ENCODE assay signal across 2 cellular contexts in the genomic region with DNA sequence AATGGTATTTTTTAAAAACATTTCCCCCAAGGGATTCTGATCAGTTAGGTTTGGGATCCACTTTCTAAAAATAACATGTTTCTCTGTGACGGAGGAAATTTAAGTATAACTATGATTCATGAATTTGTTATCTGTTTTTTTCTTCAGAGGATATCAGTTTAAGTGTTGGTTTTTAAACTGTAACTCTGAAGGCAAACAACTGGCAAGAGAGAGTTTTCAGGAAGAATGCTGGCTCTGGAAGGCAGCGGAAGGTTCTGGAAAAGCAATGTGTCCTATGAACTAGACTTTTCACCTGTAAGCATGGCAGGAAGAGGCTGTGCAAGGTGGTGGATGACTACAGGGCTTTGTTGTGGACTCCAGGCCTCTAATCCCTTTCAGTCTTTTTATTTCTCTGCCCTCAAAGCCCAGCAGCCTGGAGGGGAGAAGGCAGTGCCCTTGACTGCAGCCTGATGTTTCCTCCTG.
TF ChIP-seq lines count a peak whose summit lies in the region.

No MANE protein-coding gene starts in this region.

TF ChIP-seq in liver, 16 proteins besides CTCF, POLR2A, EP300 and RAD21:
- TF ChIP-seq REST (IDR thresholded peaks at IDR 0.05) = no peak
- TF ChIP-seq EGR1 (IDR thresholded peaks at IDR 0.05; ENCODE audit: low read depth in 2 of 2) = no peak
- peak in 1 of 2 donors; percentile 45 for TF ChIP-seq HNF4A (conservative IDR thresholded peaks at IDR 0.05)
- peak; percentile 43 for TF ChIP-seq YY1 (IDR thresholded peaks at IDR 0.05)
- TF ChIP-seq, protein P1, sequence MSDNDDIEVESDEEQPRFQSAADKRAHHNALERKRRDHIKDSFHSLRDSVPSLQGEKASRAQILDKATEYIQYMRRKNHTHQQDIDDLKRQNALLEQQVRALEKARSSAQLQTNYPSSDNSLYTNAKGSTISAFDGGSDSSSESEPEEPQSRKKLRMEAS (IDR thresholded peaks at IDR 0.05) = peak; percentile 67
- no peak for TF ChIP-seq RXRA (IDR thresholded peaks at IDR 0.05)

TF ChIP-seq in HepG2, 621 proteins besides CTCF, POLR2A, EP300 and RAD21 (continued from another document):
- TF ChIP-seq ZNF362 (CRISPR knock-in tag; IDR thresholded peaks at IDR 0.05; ENCODE audit: borderline replicate concordance) = no peak
